18 cellular contexts compared by ENCODE assay signal in the genomic region with DNA sequence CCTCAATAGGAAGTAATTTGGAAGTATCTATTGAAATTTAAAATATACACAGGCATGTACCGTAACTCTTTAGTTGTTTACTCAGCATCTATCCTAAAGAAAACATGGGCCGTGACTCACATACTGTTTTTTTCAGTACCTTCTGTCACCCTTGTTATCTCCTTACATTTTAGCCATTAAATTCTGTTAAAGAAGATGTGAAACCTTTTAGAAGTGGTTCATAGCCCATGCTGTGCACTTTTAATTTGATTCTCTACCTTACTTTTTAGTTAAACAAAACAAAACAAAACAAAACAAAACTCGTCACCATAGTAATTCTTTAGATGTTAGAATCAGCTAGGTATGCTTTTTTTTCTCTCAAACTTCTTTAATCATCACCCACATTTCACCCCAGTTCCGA.
DNase-seq lines count a peak whose midpoint lies in the region; ATAC-seq, FAIRE-seq and TF ChIP-seq lines count a peak whose summit lies in the region.
"Had no signal": no experiment of that assay in that cellular context is flagged by ENCODE, and none has a peak within 500 bp of the region (broad histone marks: within the 10 kb centered on the region; RNA-seq: fewer than 3 reads in every experiment).

No MANE protein-coding gene starts in this region.

- DNase-seq in GM12891 (ENCODE audit: insufficient read length, low spot score) (no peak), RWPE2 (ENCODE audit: low spot score) (no peak), chondrocyte (ENCODE audit: low spot score) (no peak), neural crest cell (ENCODE audit: low read depth, low spot score) (no peak), NCI-H2196 (lab: John Stamatoyannopoulos, UW; ENCODE audit: unreplicated experiment) (no peak), NCI-H146 treated with DMSO at 0.1 percent for 48 hours (lab: John Stamatoyannopoulos, UW; ENCODE audit: unreplicated experiment) (no peak)
- DNase-seq in T-helper 2 cell treated with Interferon-gamma antibody and Interleukin-4, amounts not matched to agents 5 μg/mL and 100 μg/mL, for 36 hours (ENCODE audit: low spot score) = no peak
- DNase-seq: AML-193, GF-D8, NCI-H2081, RPMI8226, WERI-Rb-1 had no signal

- TF ChIP-seq POLR2A in GM12891 (IDR thresholded peaks at IDR 0.05; ENCODE audit: low read depth, low read length) = no peak

- H3K27me3 Mint-ChIP-seq in chondrocyte (ENCODE audit: low read depth) (no peaks in the 10 kb centered on the region), neural crest cell (ENCODE audit: low read depth) (no peaks in the 10 kb centered on the region)
- no peaks in the 10 kb centered on the region for H3K27me3 Mint-ChIP-seq in T-helper 2 cell treated with Interferon-gamma antibody and Interleukin-4, amounts not matched to agents 5 μg/mL and 100 μg/mL, for 36 hours (ENCODE audit: low read depth)

- no peak for FAIRE-seq in GM12891 (lab: Jason Lieb, UNC)
- FAIRE-seq: colon, endothelial cell of umbilical vein, frontal cortex, HepG2 had no signal

- H3K36me3 Mint-ChIP-seq in chondrocyte (ENCODE audit: low read depth) (peaks cover 5% of the 10 kb centered on the region), neural crest cell (ENCODE audit: low read depth) (peaks cover 7% of the 10 kb centered on the region)
- H3K36me3 Mint-ChIP-seq in T-helper 2 cell treated with Interferon-gamma antibody and Interleukin-4, amounts not matched to agents 5 μg/mL and 100 μg/mL, for 36 hours (ENCODE audit: low read depth) = peaks cover 34% of the 10 kb centered on the region

- no peak overlapping the region for H3K4me3 Mint-ChIP-seq in chondrocyte (ENCODE audit: unreplicated experiment)
- no peak overlapping the region for H3K4me3 Mint-ChIP-seq in neural crest cell
- H3K4me3 Mint-ChIP-seq in T-helper 2 cell treated with Interferon-gamma antibody and Interleukin-4, amounts not matched to agents 5 μg/mL and 100 μg/mL, for 36 hours = no peak overlapping the region

- H3K9me3 ChIP-seq in RWPE2 (ENCODE audit: severe bottlenecking) = peaks cover 3% of the 10 kb centered on the region
- H3K9me3 ChIP-seq: thoracic aorta had no signal

- H3K36me3 ChIP-seq in RWPE2 (ENCODE audit: low read depth) = peaks cover 7% of the 10 kb centered on the region
- H3K36me3 ChIP-seq: thoracic aorta, WERI-Rb-1 had no signal

- ATAC-seq in RWPE2 (ENCODE audit: low read depth) = 0 out of 3 replicates have a peak, but pooled peaks have one; percentile 7
- ATAC-seq: HepG2 had no signal

- H3K4me3 ChIP-seq in RWPE2 (ENCODE audit: severe bottlenecking) = no peak overlapping the region
- H3K4me3 ChIP-seq: smooth muscle cell, thoracic aorta had no signal

- H3K27ac ChIP-seq in RWPE2 (ENCODE audit: poor library complexity, severe bottlenecking) = peak overlapping the region; percentile 59
- H3K27ac ChIP-seq: WERI-Rb-1 had no signal

- H3K27me3 ChIP-seq in RWPE2 (ENCODE audit: insufficient read depth, poor library complexity, severe bottlenecking) = no peaks in the 10 kb centered on the region

- TF ChIP-seq CTCF in RWPE2 (IDR thresholded peaks at IDR 0.05; ENCODE audit: poor library complexity, severe bottlenecking) (no peak), chondrocyte (IDR thresholded peaks at IDR 0.05) (no peak), neural crest cell (conservative IDR thresholded peaks at IDR 0.05) (no peak)

- H3K4me1 Mint-ChIP-seq in chondrocyte (ENCODE audit: low read depth) (peaks cover 40% of the 10 kb centered on the region), neural crest cell (peaks cover 6% of the 10 kb centered on the region)
- peaks cover 11% of the 10 kb centered on the region for H3K4me1 Mint-ChIP-seq in T-helper 2 cell treated with Interferon-gamma antibody and Interleukin-4, amounts not matched to agents 5 μg/mL and 100 μg/mL, for 36 hours (ENCODE audit: low read depth)

- H3K27ac Mint-ChIP-seq in chondrocyte (ENCODE audit: unreplicated experiment) = peak overlapping the region; percentile 96
- H3K27ac Mint-ChIP-seq in neural crest cell (ENCODE audit: unreplicated experiment) = peak overlapping the region; percentile 4
- no peak overlapping the region for H3K27ac Mint-ChIP-seq in T-helper 2 cell treated with Interferon-gamma antibody and Interleukin-4, amounts not matched to agents 5 μg/mL and 100 μg/mL, for 36 hours

- H3K9me3 Mint-ChIP-seq in chondrocyte (ENCODE audit: low read depth) (no peaks in the 10 kb centered on the region), neural crest cell (no peaks in the 10 kb centered on the region)
- H3K9me3 Mint-ChIP-seq in T-helper 2 cell treated with Interferon-gamma antibody and Interleukin-4, amounts not matched to agents 5 μg/mL and 100 μg/mL, for 36 hours = no peaks in the 10 kb centered on the region

- peaks cover 32% of the 10 kb centered on the region for H3K4me1 ChIP-seq in RWPE2 (ENCODE audit: insufficient read depth, poor library complexity, severe bottlenecking)

TF ChIP-seq in GM12891, 5 proteins besides CTCF, POLR2A, EP300 and RAD21:
- no peak for TF ChIP-seq POU2F2 (IDR thresholded peaks at IDR 0.05; ENCODE audit: low read depth, low read length)
- peak; percentile 40 for TF ChIP-seq SPI1 (IDR thresholded peaks at IDR 0.05; ENCODE audit: low read depth, low read length)
